ENCODE assay signal across 12 cellular contexts in genomic region chr22:25069758-25070461, GRCh38.
DNase-seq lines count a peak whose midpoint lies in the region; ATAC-seq and TF ChIP-seq lines count a peak whose summit lies in the region.
"Had no signal": no experiment of that assay in that cellular context is flagged by ENCODE, and none has a peak within 500 bp of the region (broad histone marks: within the 10 kb centered on the region; RNA-seq: fewer than 3 reads in every experiment).

No MANE protein-coding gene starts in this region.

- H3K4me1 ChIP-seq in ascending aorta (peaks cover 23 to 40% of the 10 kb centered on the region in 2 donors), mucosa of descending colon (ENCODE audit: low read depth) (no peaks in the 10 kb centered on the region), tibial artery (peaks cover 7 to 72% (median 40%) of the 10 kb centered on the region in 4 donors)

- H3K27me3 ChIP-seq in ascending aorta (no peaks in the 10 kb centered on the region), tibial artery (no peaks in the 10 kb centered on the region)
- H3K27me3 ChIP-seq: dorsolateral prefrontal cortex had no signal

- peak overlapping the region; percentile 51 to 72 for H3K4me3 ChIP-seq in ascending aorta
- no peak overlapping the region for H3K4me3 ChIP-seq in mucosa of descending colon
- H3K4me3 ChIP-seq in tibial artery = peak overlapping the region; percentile 57 to 58
- H3K4me3 ChIP-seq: lung had no signal

- H3K9me3 ChIP-seq in ascending aorta (no peaks in the 10 kb centered on the region), mucosa of descending colon (no peaks in the 10 kb centered on the region), tibial artery (no peaks in the 10 kb centered on the region)

- H3K27ac ChIP-seq in ascending aorta = peak overlapping the region; percentile 94 to 96
- peak overlapping the region; percentile 87 to 93 for H3K27ac ChIP-seq in tibial artery

- TF ChIP-seq CTCF in ascending aorta (IDR thresholded peaks at IDR 0.05) (no peak), mucosa of descending colon (IDR thresholded peaks at IDR 0.05) (no peak), tibial artery (IDR thresholded peaks at IDR 0.05) (no peak)

- peak; percentile 75 for DNase-seq in activated CD8-positive, alpha-beta memory T cell treated with anti-CD3 and anti-CD28 coated beads for 24 hours
- DNase-seq in activated CD8-positive, alpha-beta memory T cell treated with anti-CD3 and anti-CD28 coated beads, Interleukin-2, amount 50 U/mL, for 4 hours = no peak
- peak in 1 of 2 donors; percentile 81 for DNase-seq in ascending aorta (ENCODE audit: low spot score in 2 of 2)
- peak in 1 of 3 donors; percentile 56 for DNase-seq in mucosa of descending colon
- DNase-seq in tibial artery = peak; percentile 50 to 82
- no peak for DNase-seq in mucosa of gallbladder (ENCODE audit: low spot score)
- no peak for DNase-seq in NCI-H69 (lab: John Stamatoyannopoulos, UW)
- no peak for DNase-seq in HUDEP-2 (lab: John Stamatoyannopoulos, UW; ENCODE audit: unreplicated experiment in 76 of 76)
- DNase-seq: dorsolateral prefrontal cortex; NCI-H1436; stimulated activated CD8-positive, alpha-beta memory T cell treated with anti-CD3 and anti-CD28 coated beads, Interleukin-4, amount 100 ng/mL, for 48 hours had no signal

- ATAC-seq in mucosa of descending colon = peak; percentile 32

- H3K36me3 ChIP-seq in ascending aorta (no peaks in the 10 kb centered on the region), mucosa of descending colon (ENCODE audit: low read depth) (no peaks in the 10 kb centered on the region), tibial artery (no peaks in the 10 kb centered on the region)

- intact Hi-C loops in ascending aorta (cut with DNase I) = loop anchor here (2.0 to 10.0 kb wide), 3 partner anchors 17 to 685 kb away; no protein-coding TSS in a partner anchor
- intact Hi-C loops in mucosa of descending colon (cut with DNase I, micrococcal nuclease) = no loop called here
- intact Hi-C loops in tibial artery (cut with DNase I; ENCODE audit: low total_unique reads) = loop anchor here (5.0 kb wide), 1 partner anchor 102 kb away; no protein-coding TSS in a partner anchor

Comparison
In these comparisons a context has a peak if more than half of its experiments do, and no peak if none do; other contexts are left out.
1. DNase-seq: peak in activated CD8-positive, alpha-beta memory T cell treated with anti-CD3 and anti-CD28 coated beads for 24 hours (single experiment) and tibial artery (2 of 2); none in activated CD8-positive, alpha-beta memory T cell treated with anti-CD3 and anti-CD28 coated beads, Interleukin-2, amount 50 U/mL, for 4 hours (single experiment), mucosa of gallbladder (single experiment), NCI-H69 (single experiment) and HUDEP-2 (0 of 76).
2. intact Hi-C loops: an anchor here in ascending aorta (2.0 to 10.0 kb wide) and tibial artery (5.0 kb wide); none called in mucosa of descending colon.